Comparison of ENCODE assay signal across 27 cellular contexts in genomic region chr4:176406297-176406696, GRCh38.
"Had no signal": no experiment of that assay in that cellular context is flagged by ENCODE, and none has a peak within 500 bp of the region (broad histone marks: within the 10 kb centered on the region; RNA-seq: fewer than 3 reads in every experiment).

No MANE protein-coding gene starts in this region.

- H3K4me3 ChIP-seq: ascending aorta, breast epithelium had no signal

- H3K27me3 ChIP-seq: ascending aorta, breast epithelium had no signal

- ATAC-seq: activated CD8-positive, alpha-beta memory T cell treated with anti-CD3 and anti-CD28 coated beads, Interleukin-2, amount 10 ng/mL, durations not matched to agents 7 days and 5 days; activated CD8-positive, alpha-beta T cell treated with anti-CD3 and anti-CD28 coated beads, Interleukin-2, amount 10 ng/mL, durations not matched to agents 7 days and 5 days; activated naive CD8-positive, alpha-beta T cell treated with anti-CD3 and anti-CD28 coated beads, Interleukin-2, amount 50 U/mL, for 24 hours had no signal

- H3K27ac ChIP-seq: ascending aorta, breast epithelium, VCaP had no signal

- H3K4me1 ChIP-seq: ascending aorta, breast epithelium had no signal

- DNase-seq: activated B cell treated with CpG ODN at 0.5 μM for 24 hours; activated CD4-positive, alpha-beta memory T cell treated with anti-CD3 and anti-CD28 coated beads, Interleukin-2, amount 10 ng/mL, durations not matched to agents 7 days and 5 days; activated CD4-positive, alpha-beta T cell treated with anti-CD3 and anti-CD28 coated beads for 48 hours; activated CD4-positive, alpha-beta T cell treated with anti-CD3 and anti-CD28 coated beads, Interleukin-2, amount 10 ng/mL, durations not matched to agents 7 days and 5 days; activated CD4-positive, alpha-beta T cell treated with anti-CD3 and anti-CD28 coated beads, Interleukin-2, amount 50 U/mL, for 48 hours; activated CD4-positive, CD25-positive, alpha-beta regulatory T cell treated with anti-CD3 and anti-CD28 coated beads, Interleukin-2, amount 50 U/mL, for 72 hours; activated CD8-positive, alpha-beta memory T cell treated with anti-CD3 and anti-CD28 coated beads for 24 hours; activated CD8-positive, alpha-beta memory T cell treated with anti-CD3 and anti-CD28 coated beads, Interleukin-2, amount 10 ng/mL, durations not matched to agents 7 days and 5 days; activated CD8-positive, alpha-beta memory T cell treated with anti-CD3 and anti-CD28 coated beads, Interleukin-2, amount 50 U/mL, for 48 hours; activated CD8-positive, alpha-beta T cell treated with anti-CD3 and anti-CD28 coated beads, Interleukin-2, amount 10 ng/mL, durations not matched to agents 7 days and 5 days; activated effector memory CD4-positive, alpha-beta T cell treated with Interleukin-2 at 50 U/mL for 16 hours; activated gamma-delta T cell; activated naive CD4-positive, alpha-beta T cell treated with anti-CD3 and anti-CD28 coated beads, Interleukin-2, amount 10 ng/mL, durations not matched to agents 7 days and 5 days; activated naive CD4-positive, alpha-beta T cell treated with Interleukin-2 at 50 U/mL for 16 hours; activated naive CD8-positive, alpha-beta T cell treated with anti-CD3 and anti-CD28 coated beads, Interleukin-2, amount 10 ng/mL, durations not matched to agents 7 days and 5 days; activated naive CD8-positive, alpha-beta T cell treated with anti-CD3 and anti-CD28 coated beads, Interleukin-2, amount 50 U/mL, for 24 hours; activated T-cell treated with anti-CD3 and anti-CD28 coated beads, Interleukin-2, amount 50 U/mL, for 24 hours; activated T-cell treated with anti-CD3 and anti-CD28 coated beads, Interleukin-2, amount 50 U/mL, for 48 hours; amygdala; anterior cingulate cortex; central memory CD4-positive, alpha-beta T cell; T-helper 1 cell; T-helper 2 cell; T-helper 9 cell had no signal

- H3K36me3 ChIP-seq: ascending aorta, breast epithelium had no signal
